8 cellular contexts compared by ENCODE assay signal in genomic region chr13:41131665-41132511, GRCh38. TPM values are rescaled to one million over a fixed set of nuclear protein-coding genes. Genes with fewer than 3 reads are reported as not detected.
DNase-seq lines count a peak whose midpoint lies in the region; TF ChIP-seq lines count a peak whose summit lies in the region.
"Not testable (repeated sequence)": the region's sequence is repeated elsewhere in the genome, so short reads cannot be mapped to it uniquely, and the experiment has no call there.

No MANE protein-coding gene starts in this region.

- H3K4me1 ChIP-seq in HAP-1 (peaks cover 14% of the 10 kb centered on the region), HUES6 (ENCODE audit: control insufficient read depth, insufficient read depth, low read length) (peaks cover 23% of the 10 kb centered on the region), left ventricle myocardium inferior (peaks cover 66% of the 10 kb centered on the region), testis (peaks cover 16% of the 10 kb centered on the region)

- peak overlapping the region; percentile 76 for H3K9ac ChIP-seq in HUES6 (ENCODE audit: low read length)

- not testable (repeated sequence) for H3K27me3 ChIP-seq in GM06990 (replicated peaks; ENCODE audit: control insufficient read depth, insufficient read depth, low read length); HAP-1 (ENCODE audit: low read depth); HUES6 (ENCODE audit: control insufficient read depth, insufficient read depth, low read length); left ventricle myocardium inferior (ENCODE audit: low read depth); testis

- not testable (repeated sequence) for TF ChIP-seq CTCF in GM06990 (IDR thresholded peaks at IDR 0.05; ENCODE audit: insufficient read depth, low read length, poor library complexity, severe bottlenecking); MCF 10A (IDR thresholded peaks at IDR 0.05; ENCODE audit: unreplicated experiment); left ventricle myocardium inferior (IDR thresholded peaks at IDR 0.05; ENCODE audit: borderline replicate concordance); nephron progenitor cell (IDR thresholded peaks at IDR 0.05); testis (IDR thresholded peaks at IDR 0.05)

- H3K27me3 Mint-ChIP-seq in T-helper 2 cell treated with Interferon-gamma antibody and Interleukin-4, amounts not matched to agents 5 μg/mL and 100 μg/mL, for 36 hours (ENCODE audit: low read depth); MCF 10A (ENCODE audit: insufficient read depth, unreplicated experiment); nephron progenitor cell (ENCODE audit: low read depth, poor library complexity): not testable (repeated sequence)

- TF ChIP-seq POLR2A in testis (IDR thresholded peaks at IDR 0.05): not testable (repeated sequence)

- H3K9me3 ChIP-seq in HAP-1; HUES6 (ENCODE audit: control insufficient read depth, insufficient read depth, low read depth, low read length); left ventricle myocardium inferior (replicated peaks); testis: not testable (repeated sequence)

- peaks cover 32% of the 10 kb centered on the region for H3K4me1 Mint-ChIP-seq in T-helper 2 cell treated with Interferon-gamma antibody and Interleukin-4, amounts not matched to agents 5 μg/mL and 100 μg/mL, for 36 hours (ENCODE audit: low read depth)
- H3K4me1 Mint-ChIP-seq in MCF 10A (ENCODE audit: insufficient read depth, unreplicated experiment) (peaks cover 35% of the 10 kb centered on the region), nephron progenitor cell (peaks cover 40% of the 10 kb centered on the region)

- intact Hi-C loops in MCF 10A (cut with micrococcal nuclease) (loop anchor here (1.0 to 2.0 kb wide), 2 partner anchors 62 to 71 kb away; partner anchors contain the start of genes KBTBD7 and WBP4), left ventricle myocardium inferior (cut with micrococcal nuclease) (loop anchor here (5.0 kb wide), 1 partner anchor 60 kb away; the partner anchor contains the start of gene KBTBD7)
- intact Hi-C loops in testis (cut with DNase I; ENCODE audit: low total_unique reads): not testable (repeated sequence)

- H3K4me3 ChIP-seq in GM06990 (replicated peaks; ENCODE audit: low read depth, low read length) (peak overlapping the region; percentile 90), HAP-1 (peak overlapping the region; percentile 54), HUES6 (ENCODE audit: low read depth, low read length) (peak overlapping the region; percentile 74), left ventricle myocardium inferior (peak overlapping the region; percentile 87), testis (peak overlapping the region; percentile 73 to 90)

- not testable (repeated sequence) for DNase-seq in GM06990 (ENCODE audit: extremely low read depth, insufficient read length); T-helper 2 cell treated with Interferon-gamma antibody and Interleukin-4, amounts not matched to agents 5 μg/mL and 100 μg/mL, for 36 hours (ENCODE audit: low spot score); MCF 10A (ENCODE audit: unreplicated experiment); nephron progenitor cell; testis
- DNase-seq in HAP-1 (ENCODE audit: low spot score in 2 of 2): peak in 1 of 2 experiments; percentile 15
- DNase-seq in left ventricle myocardium inferior: peak; percentile 53

- peaks cover 10% of the 10 kb centered on the region for H3K36me3 Mint-ChIP-seq in T-helper 2 cell treated with Interferon-gamma antibody and Interleukin-4, amounts not matched to agents 5 μg/mL and 100 μg/mL, for 36 hours (ENCODE audit: low read depth)
- not testable (repeated sequence) for H3K36me3 Mint-ChIP-seq in MCF 10A (ENCODE audit: insufficient read depth, unreplicated experiment)
- H3K36me3 Mint-ChIP-seq in nephron progenitor cell (ENCODE audit: low read depth): peaks cover 37% of the 10 kb centered on the region

- POLR2A ChIA-PET in MCF 10A (lab: Yijun Ruan, JAX): interaction anchor here (0.7 to 1.7 kb wide), 4 partner anchors 14 to 72 kb away, joined by 3 to 11 read pairs (median 4); partner anchors contain the start of gene WBP4

- H3K27ac ChIP-seq in HUES6 (ENCODE audit: low read depth, low read length): not testable (repeated sequence)
- H3K27ac ChIP-seq in left ventricle myocardium inferior (replicated peaks): peak overlapping the region; percentile 93
- H3K27ac ChIP-seq in testis: peak overlapping the region; percentile 60 to 85

- not testable (repeated sequence) for H3K36me3 ChIP-seq in GM06990 (ENCODE audit: control insufficient read depth, insufficient read depth, low read length); HAP-1 (replicated peaks); left ventricle myocardium inferior; testis (ENCODE audit: low read depth, missing control alignments)
- peaks cover 11% of the 10 kb centered on the region; the same call in 1 of the 2 replicates for H3K36me3 ChIP-seq in HUES6 (ENCODE audit: control insufficient read depth, insufficient read depth, low read length)

- WGBS in testis, 2 donors: 19 to 28% methylated on average over 12 to 48 of the region's 48 CpGs

- in situ Hi-C loops in HAP-1 (cut with MboI; ENCODE audit: low sequenced_read_pairs): loop anchor here (10.0 kb wide), 1 partner anchor 63 kb away; the partner anchor contains the start of gene KBTBD7

- peak overlapping the region; percentile 95 for H3K27ac Mint-ChIP-seq in T-helper 2 cell treated with Interferon-gamma antibody and Interleukin-4, amounts not matched to agents 5 μg/mL and 100 μg/mL, for 36 hours
- H3K27ac Mint-ChIP-seq in MCF 10A (ENCODE audit: low read depth, unreplicated experiment) (peak overlapping the region; percentile 96), nephron progenitor cell (peak overlapping the region; percentile 92)

- not testable (repeated sequence) for H3K9me3 Mint-ChIP-seq in T-helper 2 cell treated with Interferon-gamma antibody and Interleukin-4, amounts not matched to agents 5 μg/mL and 100 μg/mL, for 36 hours; MCF 10A (ENCODE audit: unreplicated experiment)
- H3K9me3 Mint-ChIP-seq in nephron progenitor cell: peaks cover 17% of the 10 kb centered on the region

- peak overlapping the region; percentile 96 for H3K4me3 Mint-ChIP-seq in T-helper 2 cell treated with Interferon-gamma antibody and Interleukin-4, amounts not matched to agents 5 μg/mL and 100 μg/mL, for 36 hours
- H3K4me3 Mint-ChIP-seq in MCF 10A (ENCODE audit: unreplicated experiment) (peak overlapping the region; percentile 96), nephron progenitor cell (peak overlapping the region; percentile 96)

- CTCF ChIA-PET in MCF 10A (lab: Yijun Ruan, JAX): interaction anchor here (0.6 kb wide), 2 partner anchors 76 to 89 kb away, joined by 3 read pairs; no protein-coding TSS in a partner anchor

- TSS peak; percentile 33 for BruUV-seq in MCF 10A (replicated peaks; lab: Mats Ljungman, UMichigan)

RNA-seq across cellular contexts. Expression of gene KBTBD6, which starts 0.7 kb away (rescaled TPM):
- total RNA-seq in MCF 10A (2022): 8.1 and 8.2 TPM in 2 replicates
- 5.3 TPM for total RNA-seq in left ventricle myocardium inferior
- total RNA-seq in testis: 10 to 100 TPM; 13.1 to 13.9 TPM
- 10.6 TPM for polyA plus RNA-seq in testis (ENCODE audit: insufficient read depth, low read depth, low replicate concordance)
